In the genomic region with DNA sequence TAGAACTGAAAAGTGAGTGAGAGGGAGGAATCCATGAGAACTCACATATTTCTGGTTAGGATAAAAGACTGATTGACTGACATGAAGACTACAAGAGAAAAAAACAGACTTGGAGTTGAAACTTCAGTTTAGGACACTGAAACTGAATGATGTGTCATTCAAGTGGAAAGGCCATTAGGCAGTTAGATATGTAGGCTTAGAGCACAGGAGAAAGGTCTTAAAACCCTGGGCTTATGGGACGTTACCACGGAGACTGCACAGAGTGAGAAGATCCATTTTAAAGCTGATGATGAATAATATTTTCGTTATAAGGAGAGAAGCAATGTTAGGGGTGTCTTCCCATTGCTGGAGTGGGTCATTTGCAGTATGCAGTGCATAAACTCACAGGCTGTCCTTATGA, we compare ENCODE assay signal across 12 cellular contexts.
DNase-seq lines count a peak whose midpoint lies in the region; ATAC-seq, FAIRE-seq and TF ChIP-seq lines count a peak whose summit lies in the region.
"Had no signal": no experiment of that assay in that cellular context is flagged by ENCODE, and none has a peak within 500 bp of the region (broad histone marks: within the 10 kb centered on the region; RNA-seq: fewer than 3 reads in every experiment).

No MANE protein-coding gene starts in this region.

- H2AFZ ChIP-seq in Loucy (ENCODE audit: low read length), result no peak overlapping the region
- H2AFZ ChIP-seq in H1 (ENCODE audit: low read length), result no peak overlapping the region

- TF ChIP-seq CTCF in Loucy (conservative IDR thresholded peaks at IDR 0.05; ENCODE audit: low read length), result no peak
- no peak for TF ChIP-seq CTCF in H1 (IDR thresholded peaks at IDR 0.05; ENCODE audit: control extremely low read depth in 1 of 3, insufficient read depth in 1 of 3, low read depth in 1 of 3, low read length in 3 of 3)
- no peak for TF ChIP-seq CTCF in dorsolateral prefrontal cortex (IDR thresholded peaks at IDR 0.05 in 54 of 56, conservative IDR thresholded peaks at IDR 0.05 in 2 of 56; ENCODE audit: low read depth in 1 of 56, partially characterized antibody in 56 of 56)

- CTCF ChIA-PET in H1 (lab: Charles Lee; ENCODE audit: partially characterized antibody), result interaction anchor here (0.8 to 2.4 kb wide), 5 partner anchors 14 to 64 kb away, joined by 3 to 13 read pairs (median 5); a partner anchor contains a TSS

- peaks cover 10% of the 10 kb centered on the region for H3K4me1 ChIP-seq in Loucy (ENCODE audit: insufficient read depth, low read length, poor library complexity, severe bottlenecking)
- H3K4me1 ChIP-seq in H1 (replicated peaks in 1 of 4; ENCODE audit: control insufficient read depth in 3 of 4, insufficient read depth in 4 of 4, low read length in 3 of 4), result peaks cover 2 to 18% (median 4%) of the 10 kb centered on the region in 4 experiments; a peak in 6 of 7 replicates
- H3K4me1 ChIP-seq in skeletal muscle satellite cell (ENCODE audit: control insufficient read depth, insufficient read depth, low read length), result peaks cover 40% of the 10 kb centered on the region

- H3K14ac ChIP-seq in H1 (ENCODE audit: insufficient read length), result no peak overlapping the region

- H3K4me2 ChIP-seq in Loucy (ENCODE audit: low read depth, low read length, poor library complexity, severe bottlenecking) (peak overlapping the region; percentile 6), H1 (ENCODE audit: insufficient read depth in 1 of 2, low read depth in 2 of 2, low read length in 2 of 2) (no peak overlapping the region), skeletal muscle satellite cell (ENCODE audit: low read length) (peak overlapping the region; percentile 62)

- no peak overlapping the region for H4K91ac ChIP-seq in H1 (replicated peaks; ENCODE audit: insufficient read length, low read length)

- H4K20me1 ChIP-seq in Loucy (ENCODE audit: insufficient read depth, low read length, poor library complexity, severe bottlenecking), result no peaks in the 10 kb centered on the region
- H4K20me1 ChIP-seq in H1 (replicated peaks in 1 of 2; ENCODE audit: control insufficient read depth in 1 of 2, insufficient read depth in 2 of 2, low read length in 2 of 2), result no peaks in the 10 kb centered on the region

- TF ChIP-seq POLR2A in H1 (IDR thresholded peaks at IDR 0.05; ENCODE audit: control extremely low read depth in 1 of 2, low read depth in 2 of 2, low read length in 2 of 2), result no peak

- no peak overlapping the region for H3K23ac ChIP-seq in H1 (ENCODE audit: insufficient read length)

- H3K23me2 ChIP-seq in H1 (ENCODE audit: low read depth, low read length), result no peaks in the 10 kb centered on the region

- H2BK12ac ChIP-seq in H1 (ENCODE audit: low read depth, low read length), result no peak overlapping the region

- no peak overlapping the region for H3K4me3 ChIP-seq in Loucy (ENCODE audit: low read length, poor library complexity, severe bottlenecking)
- H3K4me3 ChIP-seq in H1 (ENCODE audit: extremely low read depth in 1 of 4, insufficient read depth in 2 of 4, low read depth in 3 of 4, low read length in 4 of 4), result no peak overlapping the region
- H3K4me3 ChIP-seq in skeletal muscle satellite cell (ENCODE audit: low read length), result peak overlapping the region; percentile 6
- H3K4me3 ChIP-seq in dorsolateral prefrontal cortex, result no peak overlapping the region
- H3K4me3 ChIP-seq: tibial nerve had no signal

- H2BK15ac ChIP-seq in H1 (ENCODE audit: low read length), result no peak overlapping the region

- no peak for TF ChIP-seq RAD21 in H1 (IDR thresholded peaks at IDR 0.05 in 1 of 2, conservative IDR thresholded peaks at IDR 0.05 in 1 of 2; ENCODE audit: low read depth in 2 of 2, low read length in 2 of 2)

- H3K56ac ChIP-seq in H1 (replicated peaks; ENCODE audit: insufficient read length, low read depth, low read length), result no peak overlapping the region

- no peaks in the 10 kb centered on the region for H3K9me2 ChIP-seq in Loucy (replicated peaks; ENCODE audit: low read depth, low read length)

- no peaks in the 10 kb centered on the region for H3K79me2 ChIP-seq in Loucy (ENCODE audit: insufficient read depth, low read length)
- no peaks in the 10 kb centered on the region for H3K79me2 ChIP-seq in H1 (ENCODE audit: control insufficient read depth in 1 of 2, insufficient read depth in 2 of 2, low read length in 2 of 2)

- DNase-seq in NCI-H82 (lab: John Stamatoyannopoulos, UW) (peak; percentile 26), NCI-H82 treated with DMSO at 0.1 percent for 48 hours (lab: John Stamatoyannopoulos, UW; ENCODE audit: unreplicated experiment) (no peak), H1 (ENCODE audit: low read depth in 1 of 2, low spot score in 2 of 2) (no peak), dorsolateral prefrontal cortex (no peak)
- DNase-seq: 8988T; activated CD8-positive, alpha-beta memory T cell treated with anti-CD3 and anti-CD28 coated beads, Interleukin-2, amount 50 U/mL, for 4 hours; NCI-H1105 treated with DMSO at 0.1 percent for 48 hours had no signal

- intact Hi-C loops in dorsolateral prefrontal cortex (cut with DNase I), result no loop called here

- peak; percentile 28 for FAIRE-seq in H1 (lab: Jason Lieb, UNC)

- H3F3A ChIP-seq in Loucy (ENCODE audit: low read depth), result no peaks in the 10 kb centered on the region

- H3K9ac ChIP-seq in Loucy (ENCODE audit: low read depth, low read length, poor library complexity, severe bottlenecking) (no peak overlapping the region), H1 (replicated peaks in 1 of 4; ENCODE audit: extremely low read depth in 1 of 4, low read depth in 3 of 4, low read length in 3 of 4) (no peak overlapping the region), skeletal muscle satellite cell (ENCODE audit: low read depth, low read length) (peak overlapping the region; percentile 37)

- H2BK120ac ChIP-seq in H1 (replicated peaks; ENCODE audit: low read depth, low read length), result no peak overlapping the region

- ATAC-seq in HG02678 (IDR thresholded peaks at IDR 0.05; ENCODE audit: unreplicated experiment) (no peak), HG02840 (IDR thresholded peaks at IDR 0.05; ENCODE audit: low FRiP score, unreplicated experiment) (no peak)

- H3K36me3 ChIP-seq in Loucy (ENCODE audit: insufficient read depth, low read length), result no peaks in the 10 kb centered on the region
- no peaks in the 10 kb centered on the region for H3K36me3 ChIP-seq in H1 (ENCODE audit: control insufficient read depth in 2 of 4, insufficient read depth in 4 of 4, low read length in 3 of 4)
- H3K36me3 ChIP-seq in skeletal muscle satellite cell (ENCODE audit: insufficient read depth, low read length), result peaks cover 10% of the 10 kb centered on the region
- H3K36me3 ChIP-seq: tibial nerve had no signal

- H3K27ac ChIP-seq in H1 (ENCODE audit: low read depth, low read length) (no peak overlapping the region), dorsolateral prefrontal cortex (no peak overlapping the region)
- H3K27ac ChIP-seq: tibial nerve had no signal

- no peak overlapping the region for H2BK20ac ChIP-seq in H1 (ENCODE audit: low read length)

- H2AK5ac ChIP-seq in H1 (ENCODE audit: low read depth, low read length), result no peak overlapping the region

- no peaks in the 10 kb centered on the region for H3K79me1 ChIP-seq in H1 (ENCODE audit: low read depth, low read length)

- no peak overlapping the region for H3K4ac ChIP-seq in H1 (replicated peaks; ENCODE audit: insufficient read length, low read depth, low read length)

- H3K27me3 ChIP-seq in Loucy (ENCODE audit: insufficient read depth, low read length, poor library complexity, severe bottlenecking), result no peaks in the 10 kb centered on the region
- no peaks in the 10 kb centered on the region for H3K27me3 ChIP-seq in H1 (replicated peaks in 1 of 4; ENCODE audit: control insufficient read depth in 3 of 4, extremely low read depth in 1 of 4, insufficient read depth in 3 of 4, low read length in 3 of 4)
- no peaks in the 10 kb centered on the region for H3K27me3 ChIP-seq in skeletal muscle satellite cell (ENCODE audit: control insufficient read depth, insufficient read depth, low read length)
- H3K27me3 ChIP-seq in dorsolateral prefrontal cortex, result no peaks in the 10 kb centered on the region
- H3K27me3 ChIP-seq: tibial nerve had no signal

- no peak overlapping the region for H3K18ac ChIP-seq in H1 (ENCODE audit: extremely low read depth, low read length)

- WGBS in H1 (ENCODE audit: extremely low coverage in 1 of 2, insufficient coverage in 1 of 2, insufficient read length in 1 of 2, insufficient replicate concordance in 2 of 2, low coverage in 1 of 2, low lambda C conversion rate in 2 of 2, missing lambda C conversion rate in 1 of 2), 2 experiments, result 85% methylated on average over 3 of the region's 3 CpGs; no CpG with 5 or more reads in 1 of the 2 experiments

- POLR2A ChIA-PET in H1 (lab: Charles Lee; ENCODE audit: partially characterized antibody), result no interaction called here

- no peak overlapping the region for H4K8ac ChIP-seq in H1 (ENCODE audit: extremely low read depth, insufficient read depth, low read length)

- H4K5ac ChIP-seq in H1 (ENCODE audit: insufficient read length, low read depth, low read length), result no peak overlapping the region

- H3K9me3 ChIP-seq in Loucy (ENCODE audit: insufficient read depth, low read depth, low read length) (no peaks in the 10 kb centered on the region), H1 (ENCODE audit: insufficient read depth in 2 of 2, low read depth in 1 of 2, low read length in 1 of 2) (no peaks in the 10 kb centered on the region), skeletal muscle satellite cell (replicated peaks; ENCODE audit: low read length) (no peaks in the 10 kb centered on the region)
- H3K9me3 ChIP-seq: tibial nerve had no signal

- TF ChIP-seq EP300 in H1 (IDR thresholded peaks at IDR 0.05; ENCODE audit: borderline replicate concordance in 1 of 2, low read depth in 2 of 2, low read length in 2 of 2), result no peak

- no peak overlapping the region for H2BK5ac ChIP-seq in H1 (ENCODE audit: low read depth, low read length)

TF ChIP-seq in H1, 55 proteins besides CTCF, POLR2A, EP300 and RAD21 (continues in another document):
- TF ChIP-seq JUN (IDR thresholded peaks at IDR 0.05; ENCODE audit: low read depth, low read length), result no peak
- TF ChIP-seq CBX8 (IDR thresholded peaks at IDR 0.05; ENCODE audit: borderline replicate concordance, low read depth, low read length), result no peak
- TF ChIP-seq MAFK (IDR thresholded peaks at IDR 0.05; ENCODE audit: low read depth, low read length), result no peak
- no peak for TF ChIP-seq RXRA (IDR thresholded peaks at IDR 0.05; ENCODE audit: insufficient read depth, low read depth, low read length)
- TF ChIP-seq SP1 (IDR thresholded peaks at IDR 0.05; ENCODE audit: low read depth, low read length), result no peak
- TF ChIP-seq HDAC6 (IDR thresholded peaks at IDR 0.05; ENCODE audit: low read depth, low read length), result no peak
- no peak for TF ChIP-seq HDAC2 (IDR thresholded peaks at IDR 0.05; ENCODE audit: borderline replicate concordance in 1 of 2, low read depth in 2 of 2, low read length in 2 of 2)
- no peak for TF ChIP-seq ASH2L (IDR thresholded peaks at IDR 0.05; ENCODE audit: low read length)
- no peak for TF ChIP-seq SUZ12 (IDR thresholded peaks at IDR 0.05; ENCODE audit: low read length)
- TF ChIP-seq FOSL1 (IDR thresholded peaks at IDR 0.05; ENCODE audit: insufficient read depth, low read depth, low read length), result no peak
- TF ChIP-seq POU5F1 (IDR thresholded peaks at IDR 0.05; ENCODE audit: low read depth, low read length), result no peak
- no peak for TF ChIP-seq RBBP5 (IDR thresholded peaks at IDR 0.05; ENCODE audit: borderline replicate concordance, low read depth, low read length)

Comparison
In these comparisons a context has a peak if more than half of its experiments do, and no peak if none do; other contexts are left out.
1. H3K4me2 ChIP-seq: peak in Loucy (single experiment) and skeletal muscle satellite cell (single experiment); none in H1 (0 of 2).